In genomic region chr7:44796034-44796503, GRCh38 we compare ENCODE assay signal across 8 cellular contexts. TPM values are rescaled to one million over a fixed set of nuclear protein-coding genes. Genes with fewer than 3 reads are reported as not detected.
A peak's percentile ranks its signal among the peaks of the same experiment; 100 is the strongest.
DNase-seq lines count a peak whose midpoint lies in the region; ATAC-seq and TF ChIP-seq lines count a peak whose summit lies in the region.

No MANE protein-coding gene starts in this region.

- H3K4me1 Mint-ChIP-seq in H9, result peaks cover 9 to 15% of the 10 kb centered on the region in 2 experiments
- peaks cover 18% of the 10 kb centered on the region for H3K4me1 Mint-ChIP-seq in WTC11

- peak overlapping the region; percentile 70 to 99 (median 94); a peak in 5 of 7 replicates for H3K27ac Mint-ChIP-seq in H9
- peak overlapping the region; percentile 95 for H3K27ac Mint-ChIP-seq in WTC11

- no peak overlapping the region for H2BK12ac ChIP-seq in H9 (ENCODE audit: insufficient read length, low read depth, low read length)

- H3K4me2 ChIP-seq in H9 (ENCODE audit: insufficient read depth, insufficient read length, low read length), result peak overlapping the region; percentile 48

- no peak overlapping the region for H3K23ac ChIP-seq in H9 (ENCODE audit: insufficient read length, low read depth, low read length)

- H2AK5ac ChIP-seq in H9 (ENCODE audit: insufficient read length, low read length), result no peak overlapping the region

- H3K18ac ChIP-seq in H9 (ENCODE audit: insufficient read length, low read depth, low read length), result peak overlapping the region; percentile 96

- H4K8ac ChIP-seq in H9 (replicated peaks; ENCODE audit: insufficient read length, low read depth, low read length), result no peak overlapping the region

- no peak overlapping the region for H2AFZ ChIP-seq in H9 (ENCODE audit: low read length)

- peaks cover 20% of the 10 kb centered on the region; the same call in 1 of the 2 replicates for H3K79me2 ChIP-seq in H9 (ENCODE audit: insufficient read depth, low read length)

- peaks cover 5% of the 10 kb centered on the region for H3K23me2 ChIP-seq in H9 (ENCODE audit: insufficient read length, low read depth, low read length, poor library complexity, severe bottlenecking)

- peak overlapping the region; percentile 40 for H3K9ac ChIP-seq in H9 (ENCODE audit: extremely low read depth, insufficient read length, low read length)

- TF ChIP-seq CTCF in H9 (conservative IDR thresholded peaks at IDR 0.05), result no peak
- TF ChIP-seq CTCF in WTC11 (IDR thresholded peaks at IDR 0.05), result no peak
- TF ChIP-seq CTCF in gastroesophageal sphincter (IDR thresholded peaks at IDR 0.05), result no peak
- TF ChIP-seq CTCF in ovary (IDR thresholded peaks at IDR 0.05), result no peak

- peak overlapping the region; percentile 90 to 95 for H3K4me3 Mint-ChIP-seq in H9
- peak overlapping the region; percentile 100 for H3K4me3 Mint-ChIP-seq in WTC11

- H3K4me3 ChIP-seq in gastroesophageal sphincter (peak overlapping the region; percentile 62 to 92), ovary (peak overlapping the region; percentile 79)

- whole genome bisulfite sequencing in H9 (ENCODE audit: extremely low coverage, insufficient read length, low lambda C conversion rate), result no CpG with 5 or more reads among the region's 59 CpGs
- 0% methylated on average over 1 of the region's 59 CpGs; no CpG with 5 or more reads in 1 of the 2 donors for WGBS in gastroesophageal sphincter (ENCODE audit: low coverage in 1 of 2), 2 donors
- WGBS in ovary, 3 donors, result 0 to 1% (median 1%) methylated on average over 41 to 59 of the region's 59 CpGs

- POLR2A ChIA-PET in WTC11 (lab: Charles Lee), result no interaction called here

- no peak for TF ChIP-seq POLR2A in gastroesophageal sphincter (IDR thresholded peaks at IDR 0.05)
- TF ChIP-seq POLR2A in ovary (IDR thresholded peaks at IDR 0.05), result no peak

- DNase-seq in NCI-H524 (lab: John Stamatoyannopoulos, UW) (peak; percentile 38 to 70), NCI-H524 treated with DMSO at 0.1 percent for 48 hours (lab: John Stamatoyannopoulos, UW) (no peak), H9 (no peak), NAMALWA (ENCODE audit: low spot score) (peak; percentile 91), WTC11 (ENCODE audit: low spot score) (no peak), ovary (no peak)
- DNase-seq in activated CD4-positive, alpha-beta T cell treated with anti-CD3 and anti-CD28 coated beads for 1 hour, result no peak

- H3K14ac ChIP-seq in H9 (ENCODE audit: insufficient read depth, low read length), result peak overlapping the region; percentile 59; the same call in 1 of the 2 replicates

- H4K91ac ChIP-seq in H9 (ENCODE audit: insufficient read length, low read depth, low read length), result no peak overlapping the region

- no peaks in the 10 kb centered on the region for H3K4me1 ChIP-seq in H9 (ENCODE audit: insufficient read depth, low read length)
- peaks cover 0 to 55% (median 16%) of the 10 kb centered on the region in 3 donors for H3K4me1 ChIP-seq in gastroesophageal sphincter
- peaks cover 3% of the 10 kb centered on the region for H3K4me1 ChIP-seq in ovary (ENCODE audit: insufficient read depth)

- no peak overlapping the region for H2BK120ac ChIP-seq in H9 (ENCODE audit: low read depth, low read length, poor library complexity, severe bottlenecking)

- no peak overlapping the region for H2BK15ac ChIP-seq in H9 (ENCODE audit: low read depth, low read length)

- H3K27ac ChIP-seq in H9 (ENCODE audit: insufficient read length, low read depth, low read length), result peak overlapping the region; percentile 52
- H3K27ac ChIP-seq in gastroesophageal sphincter, result peak overlapping the region; percentile 92 to 100 (median 96)
- peak overlapping the region; percentile 93 to 95 for H3K27ac ChIP-seq in ovary

- H3K56ac ChIP-seq in H9 (ENCODE audit: insufficient read length, low read depth, low read length), result no peak overlapping the region

- peak overlapping the region; percentile 17 for H4K5ac ChIP-seq in H9 (ENCODE audit: insufficient read length, low read depth, low read length)

- no peak overlapping the region for H2BK20ac ChIP-seq in H9 (ENCODE audit: low read depth, low read length, poor library complexity, severe bottlenecking)

- H3K36me3 ChIP-seq in gastroesophageal sphincter (peaks cover 0 to 20% of the 10 kb centered on the region in 2 donors), ovary (no peaks in the 10 kb centered on the region)

- H3K27me3 ChIP-seq in H9 (ENCODE audit: insufficient read depth, low read length) (no peaks in the 10 kb centered on the region), gastroesophageal sphincter (no peaks in the 10 kb centered on the region), ovary (no peaks in the 10 kb centered on the region)

- H3K79me1 ChIP-seq in H9 (ENCODE audit: insufficient read depth, low read depth, low read length, poor library complexity, severe bottlenecking), result peaks cover 2% of the 10 kb centered on the region

- H2BK5ac ChIP-seq in H9 (ENCODE audit: insufficient read length, low read length), result peak overlapping the region; percentile 1

- intact Hi-C loops in ovary (cut with DNase I), result loop anchor here in 3 of 4 donors (2.0 to 5.0 kb wide), 4 partner anchors 34 to 51 kb away; partner anchors contain the start of genes H2AZ2 (in 1 of the 3) and ZMIZ2 (in 1 of the 3)

- H3K36me3 Mint-ChIP-seq in H9 (ENCODE audit: insufficient read depth in 1 of 3, low read depth in 3 of 3) (peaks cover 32 to 41% (median 35%) of the 10 kb centered on the region in 3 experiments), WTC11 (peaks cover 38% of the 10 kb centered on the region)

- no peak overlapping the region; the same call in 1 of the 2 replicates for H3K4ac ChIP-seq in H9 (ENCODE audit: low read depth, low read length)

- TF ChIP-seq EP300 in gastroesophageal sphincter (IDR thresholded peaks at IDR 0.05) (no peak), ovary (IDR thresholded peaks at IDR 0.05) (no peak)

- H3K9me3 Mint-ChIP-seq in H9 (peaks cover 2 to 3% of the 10 kb centered on the region in 2 experiments; a peak in 2 of 5 replicates), WTC11 (no peaks in the 10 kb centered on the region)

- no peak overlapping the region for H3T11ph ChIP-seq in H9 (ENCODE audit: low read length)

- CTCF ChIA-PET in WTC11 (lab: Charles Lee), result no interaction called here

- H3K27me3 Mint-ChIP-seq in H9 (ENCODE audit: low read depth) (0 out of 2 replicates have a peak, but pooled peaks cover 5% of the 10 kb centered on the region), WTC11 (ENCODE audit: low read depth) (no peaks in the 10 kb centered on the region)

- no peaks in the 10 kb centered on the region for H4K20me1 ChIP-seq in H9 (ENCODE audit: control insufficient read depth, insufficient read depth, insufficient read length)

- H3K9me3 ChIP-seq in H9 (ENCODE audit: control insufficient read depth, low read depth, low read length) (no peaks in the 10 kb centered on the region), gastroesophageal sphincter (no peaks in the 10 kb centered on the region), ovary (no peaks in the 10 kb centered on the region)

- ATAC-seq in WTC11 (peak; percentile 41), gastroesophageal sphincter (peak; percentile 18)

TF ChIP-seq in WTC11, 78 proteins besides CTCF, POLR2A, EP300 and RAD21 (continues in another document):
- TF ChIP-seq RELA (CRISPR knock-in tag; IDR thresholded peaks at IDR 0.05; ENCODE audit: borderline replicate concordance) (no peak; the same call in 1 of the 2 replicates), ZNF396 (CRISPR knock-in tag; IDR thresholded peaks at IDR 0.05; ENCODE audit: borderline replicate concordance) (no peak), FOXP4 (CRISPR knock-in tag; IDR thresholded peaks at IDR 0.05) (peak; percentile 54; the same call in 1 of the 2 replicates), SP1 (CRISPR knock-in tag; conservative IDR thresholded peaks at IDR 0.05) (no peak; the same call in 1 of the 2 replicates)

RNA-seq across cellular contexts. Expression of gene PPIA, which starts 0.4 kb away (rescaled TPM):
- total RNA-seq in H9 (2021) (2,409 and 2,440 TPM in 2 replicates), WTC11 (2021) (2,465 to 2,581 TPM (median 2,516 TPM) in 3 replicates), gastroesophageal sphincter (1,000 to 10,000 TPM; 1,097 to 2,167 (median 1,431) TPM), ovary (1,000 to 10,000 TPM in 1 of 7 donors, 100 to 1,000 TPM in 6; 644 to 1,200 (median 790) TPM)
- polyA plus RNA-seq in ovary, result 1,000 to 10,000 TPM; 1,452 to 2,091 TPM

RNA-seq across cellular contexts. Expression of gene ZMIZ2, which starts 47.4 kb away (rescaled TPM):
- total RNA-seq in H9 (2021) (71.8 and 72.9 TPM in 2 replicates), WTC11 (2021) (97.0 to 102 TPM (median 99.1 TPM) in 3 replicates), gastroesophageal sphincter (10 to 100 TPM; 12.7 to 28.0 (median 20.5) TPM), ovary (10 to 100 TPM; 20.0 to 85.5 (median 69.4) TPM)
- 10 to 100 TPM; 12.7 to 36.8 TPM for polyA plus RNA-seq in ovary

RNA-seq across cellular contexts. Expression of gene H2AZ2, which starts 51.8 kb away (rescaled TPM):
- 208 TPM in 2 replicates for total RNA-seq in H9 (2021)
- total RNA-seq in WTC11 (2021), result 178 to 229 TPM (median 227 TPM) in 3 replicates
- total RNA-seq in gastroesophageal sphincter, result 100 to 1,000 TPM; 207 to 242 (median 215) TPM
- 100 to 1,000 TPM in 5 of 7 donors, 10 to 100 TPM in 2; 70.7 to 154 (median 123) TPM for total RNA-seq in ovary
- 100 to 1,000 TPM in 1 of 2 donors, 10 to 100 TPM in 1; 79.0 to 119 TPM for polyA plus RNA-seq in ovary

Comparison
In these comparisons a context has a peak if more than half of its experiments do, and no peak if none do; other contexts are left out.
1. DNase-seq: peak in NCI-H524 (2 of 2) and NAMALWA (single experiment); none in NCI-H524 treated with DMSO at 0.1 percent for 48 hours (single experiment), H9 (single experiment), WTC11 (single experiment), ovary (0 of 5) and activated CD4-positive, alpha-beta T cell treated with anti-CD3 and anti-CD28 coated beads for 1 hour (single experiment).
2. Peak in every context shown above with its lines, with median percentiles within 50 percentile points of each other: H3K27ac ChIP-seq.